1 cellular context compared by ENCODE assay signal in genomic region chr1:157819886-157820285, GRCh38.
TF ChIP-seq lines count a peak whose summit lies in the region.

A gene with protein sequence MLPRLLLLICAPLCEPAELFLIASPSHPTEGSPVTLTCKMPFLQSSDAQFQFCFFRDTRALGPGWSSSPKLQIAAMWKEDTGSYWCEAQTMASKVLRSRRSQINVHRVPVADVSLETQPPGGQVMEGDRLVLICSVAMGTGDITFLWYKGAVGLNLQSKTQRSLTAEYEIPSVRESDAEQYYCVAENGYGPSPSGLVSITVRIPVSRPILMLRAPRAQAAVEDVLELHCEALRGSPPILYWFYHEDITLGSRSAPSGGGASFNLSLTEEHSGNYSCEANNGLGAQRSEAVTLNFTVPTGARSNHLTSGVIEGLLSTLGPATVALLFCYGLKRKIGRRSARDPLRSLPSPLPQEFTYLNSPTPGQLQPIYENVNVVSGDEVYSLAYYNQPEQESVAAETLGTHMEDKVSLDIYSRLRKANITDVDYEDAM (minus strand): TSS chr1:157820120. CDS start chr1:157820037, 83 bp downstream.

TF ChIP-seq in H1, 55 proteins besides CTCF, POLR2A, EP300 and RAD21:
- TF ChIP-seq RXRA (IDR thresholded peaks at IDR 0.05; ENCODE audit: insufficient read depth, low read depth, low read length) (no peak), MAFK (IDR thresholded peaks at IDR 0.05; ENCODE audit: low read depth, low read length) (no peak), SIN3A (conservative IDR thresholded peaks at IDR 0.05 in 1 of 2, IDR thresholded peaks at IDR 0.05 in 1 of 2; ENCODE audit: low read depth in 1 of 2, low read length in 2 of 2) (no peak), KDM5A (IDR thresholded peaks at IDR 0.05; ENCODE audit: low read length) (no peak)
